In the genomic region with DNA sequence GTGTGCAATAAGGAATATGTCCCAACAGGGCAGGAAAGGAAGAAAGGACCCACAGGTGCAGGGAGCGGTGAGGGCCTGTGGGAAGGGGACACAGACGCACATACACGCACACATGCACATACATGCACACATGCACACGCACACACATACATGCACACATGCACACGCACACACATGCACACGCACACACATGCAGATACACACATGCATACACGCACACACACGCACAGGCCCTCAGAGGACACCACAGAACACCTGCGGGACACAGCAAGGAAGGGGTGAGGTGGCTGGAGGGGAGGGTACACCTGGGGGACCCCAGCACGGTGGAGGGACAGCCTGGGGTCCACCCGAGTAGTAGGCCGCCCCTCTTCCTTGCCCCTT, we compare ENCODE assay signal across 9 cellular contexts. TPM values are rescaled to one million over a fixed set of nuclear protein-coding genes. Genes with fewer than 3 reads are reported as not detected.
DNase-seq lines count a peak whose midpoint lies in the region; ATAC-seq, FAIRE-seq and TF ChIP-seq lines count a peak whose summit lies in the region.
"Had no signal": no experiment of that assay in that cellular context is flagged by ENCODE, and none has a peak within 500 bp of the region (broad histone marks: within the 10 kb centered on the region; RNA-seq: fewer than 3 reads in every experiment).

No MANE protein-coding gene starts in this region.

- no peak overlapping the region for H3K23ac ChIP-seq in trophoblast cell (ENCODE audit: low read length)

- H3K18ac ChIP-seq in trophoblast cell (ENCODE audit: low read length) = peak overlapping the region; percentile 6

- ATAC-seq in HG03460 (IDR thresholded peaks at IDR 0.05; ENCODE audit: unreplicated experiment) = no peak

- H2BK120ac ChIP-seq in trophoblast cell (ENCODE audit: insufficient read depth, low read length, poor library complexity) = no peak overlapping the region

- H4K12ac ChIP-seq in trophoblast cell (ENCODE audit: low read depth, low read length) = no peak overlapping the region

- H3K4me1 ChIP-seq in Peyer's patch = peaks cover 0 to 19% (median 8%) of the 10 kb centered on the region in 4 donors
- H3K4me1 ChIP-seq in endodermal cell (ENCODE audit: control insufficient read depth, insufficient read depth, low read length) = peaks cover 9% of the 10 kb centered on the region
- H3K4me1 ChIP-seq in trophoblast cell (ENCODE audit: control insufficient read depth in 1 of 2, insufficient read depth in 2 of 2, low read length in 2 of 2) = peaks cover 15 to 27% of the 10 kb centered on the region in 2 experiments

- peaks cover 18% of the 10 kb centered on the region for H3K79me1 ChIP-seq in trophoblast cell (ENCODE audit: low read length)

- H3K9me3 ChIP-seq in Peyer's patch = peaks cover 0 to 4% (median 0%) of the 10 kb centered on the region in 4 donors
- H3K9me3 ChIP-seq in endodermal cell (ENCODE audit: control insufficient read depth, low read length) = peaks cover 10% of the 10 kb centered on the region
- H3K9me3 ChIP-seq in trophoblast cell (ENCODE audit: insufficient read depth, low read depth, low read length) = peaks cover 11% of the 10 kb centered on the region
- H3K9me3 ChIP-seq: MG63 had no signal

- no peak for TF ChIP-seq POLR2A in GM12891 (IDR thresholded peaks at IDR 0.05; ENCODE audit: low read depth, low read length)
- no peak for TF ChIP-seq POLR2A in Peyer's patch (IDR thresholded peaks at IDR 0.05)

- H4K8ac ChIP-seq in trophoblast cell (ENCODE audit: low read depth, low read length) = no peak overlapping the region

- H2BK12ac ChIP-seq in trophoblast cell (ENCODE audit: low read length) = no peak overlapping the region

- H4K91ac ChIP-seq in trophoblast cell (ENCODE audit: low read depth, low read length) = no peak overlapping the region

- H3K79me2 ChIP-seq in trophoblast cell (ENCODE audit: control insufficient read depth, insufficient read depth, low read length, poor library complexity) = peaks cover 3% of the 10 kb centered on the region

- H3K27ac Mint-ChIP-seq in endodermal cell = peak overlapping the region; percentile 87

- peak overlapping the region; percentile 52 for H3K4me2 ChIP-seq in trophoblast cell (ENCODE audit: low read length)

- no peak overlapping the region for H3K14ac ChIP-seq in trophoblast cell (ENCODE audit: low read length)

- H2BK5ac ChIP-seq in trophoblast cell (ENCODE audit: low read depth, low read length, poor library complexity) = no peak overlapping the region

- no peak overlapping the region for H2AK5ac ChIP-seq in trophoblast cell (ENCODE audit: low read length)

- H3K36me3 Mint-ChIP-seq in endodermal cell (ENCODE audit: low read depth) = peaks cover 40% of the 10 kb centered on the region

- peak; percentile 96 for FAIRE-seq in GM12891 (lab: Jason Lieb, UNC)

- WGBS in endodermal cell (ENCODE audit: insufficient coverage in 1 of 2, insufficient read length in 1 of 2), 2 experiments = 85 to 93% methylated on average over 8 to 12 of the region's 12 CpGs
- WGBS in trophoblast cell (ENCODE audit: extremely low coverage, insufficient coverage, insufficient read length) = no CpG with 5 or more reads among the region's 12 CpGs

- H3K4me3 ChIP-seq in Peyer's patch (peak overlapping the region; percentile 37 to 48 (median 44)), endodermal cell (ENCODE audit: low read length) (no peak overlapping the region), trophoblast cell (ENCODE audit: low read depth, low read length) (peak overlapping the region; percentile 61)
- H3K4me3 ChIP-seq: MG63 had no signal

- peak overlapping the region; percentile 43 for H3K4me3 Mint-ChIP-seq in endodermal cell

- TF ChIP-seq CTCF in Peyer's patch (IDR thresholded peaks at IDR 0.05) (no peak), endodermal cell (conservative IDR thresholded peaks at IDR 0.05) (no peak)

- no peak overlapping the region for H2AFZ ChIP-seq in trophoblast cell (ENCODE audit: insufficient read depth, low read length, poor library complexity)

- intact Hi-C loops in head of caudate nucleus (cut with DNase I) = no loop called here

- H3K4ac ChIP-seq in trophoblast cell (ENCODE audit: low read depth, low read length) = no peak overlapping the region

- H3K9me3 Mint-ChIP-seq in endodermal cell = peaks cover 15% of the 10 kb centered on the region

- DNase-seq in GM12891 (ENCODE audit: insufficient read length, low spot score) (no peak), Peyer's patch (no peak), endodermal cell (no peak), trophoblast cell (no peak), head of caudate nucleus (no peak), ACHN (no peak)
- DNase-seq in effector CD8-positive, alpha-beta T cell (lab: John Stamatoyannopoulos, UW) = no peak
- DNase-seq: MG63 had no signal

- H3K27me3 ChIP-seq in Peyer's patch (no peaks in the 10 kb centered on the region), endodermal cell (ENCODE audit: control insufficient read depth, insufficient read depth, low read length, poor library complexity, severe bottlenecking) (no peaks in the 10 kb centered on the region), trophoblast cell (ENCODE audit: insufficient read depth, low read length) (no peaks in the 10 kb centered on the region)
- H3K27me3 ChIP-seq: MG63 had no signal

- peak overlapping the region; percentile 11 to 80 (median 52) for H3K27ac ChIP-seq in Peyer's patch
- no peak overlapping the region for H3K27ac ChIP-seq in endodermal cell (ENCODE audit: low read depth, low read length)
- H3K27ac ChIP-seq in trophoblast cell (ENCODE audit: low read depth, low read length) = no peak overlapping the region

- peaks cover 19% of the 10 kb centered on the region for H3K4me1 Mint-ChIP-seq in endodermal cell

- no peaks in the 10 kb centered on the region for H3K27me3 Mint-ChIP-seq in endodermal cell (ENCODE audit: insufficient read depth)

- H3K9ac ChIP-seq in endodermal cell (ENCODE audit: extremely low read depth, low read length, poor library complexity, severe bottlenecking) (no peak overlapping the region), trophoblast cell (ENCODE audit: low read length) (no peak overlapping the region)

- H3K36me3 ChIP-seq in Peyer's patch = peaks cover 0 to 6% (median 0%) of the 10 kb centered on the region in 3 donors
- H3K36me3 ChIP-seq in endodermal cell (ENCODE audit: control insufficient read depth, insufficient read depth, low read length) = peaks cover 24% of the 10 kb centered on the region
- peaks cover 7 to 12% of the 10 kb centered on the region in 2 experiments for H3K36me3 ChIP-seq in trophoblast cell (ENCODE audit: control insufficient read depth in 1 of 2, insufficient read depth in 2 of 2, low read length in 2 of 2)

- in situ Hi-C loops in ACHN (cut with HindIII; ENCODE audit: low pct_ligation_motif_present, low pct_unique_long_range_greater_than_20kb, low sequenced_read_pairs) = no loop called here

TF ChIP-seq in GM12891, 5 proteins besides CTCF, POLR2A, EP300 and RAD21:
- peak; percentile 12; the same call in 1 of the 2 replicates for TF ChIP-seq POLR2AphosphoS5 (IDR thresholded peaks at IDR 0.05; ENCODE audit: low read depth, low read length)
- no peak for TF ChIP-seq TAF1 (IDR thresholded peaks at IDR 0.05; ENCODE audit: low read depth, low read length)
- TF ChIP-seq POU2F2 (IDR thresholded peaks at IDR 0.05; ENCODE audit: low read depth, low read length) = peak; percentile 69

RNA-seq across cellular contexts. Expression of gene PIP5K1C, which starts 12.9 kb away (rescaled TPM):
- polyA plus RNA-seq in GM12891 (2012; ENCODE audit: low read depth, missing spikeins) = 15.4 TPM
- total RNA-seq in Peyer's patch = 10 to 100 TPM; 22.6 to 27.2 (median 26.1) TPM
- 10 to 100 TPM; 43.5 to 51.5 TPM for total RNA-seq in endodermal cell
- 25.0 TPM for polyA plus RNA-seq in endodermal cell (2013, experiment 1 of 2)
- polyA plus RNA-seq in endodermal cell (2013, experiment 2 of 2) = 23.0 TPM
- 36.1 and 36.6 TPM in 2 replicates for polyA plus RNA-seq in trophoblast cell (2013)

RNA-seq across cellular contexts. Expression of gene TJP3, which starts 20.8 kb away (rescaled TPM):
- 0.62 TPM for polyA plus RNA-seq in GM12891 (2012; ENCODE audit: low read depth, missing spikeins)
- total RNA-seq in Peyer's patch (100 to 1,000 TPM in 3 of 4 donors, 10 to 100 TPM in 1; 93.3 to 364 (median 286) TPM), endodermal cell (10 to 100 TPM; 15.7 to 25.9 TPM)
- 6.2 TPM for polyA plus RNA-seq in endodermal cell (2013, experiment 1 of 2)
- 3.4 TPM for polyA plus RNA-seq in endodermal cell (2013, experiment 2 of 2)
- polyA plus RNA-seq in trophoblast cell (2013) = 117 and 137 TPM in 2 replicates

Comparison
In these comparisons a context has a peak if more than half of its experiments do, and no peak if none do; other contexts are left out.
1. H3K27ac ChIP-seq: peak in Peyer's patch (4 of 4); none in endodermal cell (single experiment) and trophoblast cell (single experiment).